In the genomic region with DNA sequence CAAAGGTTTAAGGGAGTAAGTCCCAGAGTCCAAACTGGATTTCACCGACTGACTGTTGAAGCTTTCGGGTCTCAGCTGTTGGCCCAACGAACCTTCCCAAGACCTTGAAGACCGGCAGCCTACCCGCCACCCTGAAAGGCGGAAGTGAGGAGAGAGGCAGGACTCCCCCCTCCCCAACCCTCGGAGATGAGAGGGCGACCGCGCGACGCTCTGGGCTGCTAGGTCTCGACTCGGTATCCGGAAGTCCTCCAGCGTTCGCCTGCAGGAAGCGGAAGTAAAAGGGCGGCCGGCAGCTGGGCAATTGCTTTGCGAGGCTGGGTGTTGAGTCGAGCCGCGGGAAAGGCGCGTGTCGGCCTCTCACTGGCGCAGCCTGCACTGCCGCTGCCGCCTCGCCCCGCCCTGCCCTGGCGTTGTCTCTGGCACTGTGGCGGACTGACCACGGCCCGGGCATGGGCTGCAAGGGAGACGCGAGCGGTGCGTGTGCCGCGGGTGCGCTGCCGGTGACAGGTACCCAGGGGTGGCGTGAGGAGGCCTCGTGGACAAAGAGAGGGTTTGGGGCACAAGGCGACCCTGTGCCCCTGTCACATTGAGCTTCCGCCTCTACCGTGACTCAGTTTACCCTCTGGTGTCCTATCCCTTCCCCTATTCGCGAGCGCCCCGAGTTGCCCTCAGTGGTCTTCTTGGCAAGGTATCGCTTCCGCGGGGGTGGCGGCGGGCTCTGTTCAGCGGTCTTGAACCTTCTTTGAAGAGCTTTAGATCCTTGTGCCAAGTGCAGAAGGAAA, we compare ENCODE assay signal across 1 cellular context.
TF ChIP-seq lines count a peak whose summit lies in the region.

A gene with protein sequence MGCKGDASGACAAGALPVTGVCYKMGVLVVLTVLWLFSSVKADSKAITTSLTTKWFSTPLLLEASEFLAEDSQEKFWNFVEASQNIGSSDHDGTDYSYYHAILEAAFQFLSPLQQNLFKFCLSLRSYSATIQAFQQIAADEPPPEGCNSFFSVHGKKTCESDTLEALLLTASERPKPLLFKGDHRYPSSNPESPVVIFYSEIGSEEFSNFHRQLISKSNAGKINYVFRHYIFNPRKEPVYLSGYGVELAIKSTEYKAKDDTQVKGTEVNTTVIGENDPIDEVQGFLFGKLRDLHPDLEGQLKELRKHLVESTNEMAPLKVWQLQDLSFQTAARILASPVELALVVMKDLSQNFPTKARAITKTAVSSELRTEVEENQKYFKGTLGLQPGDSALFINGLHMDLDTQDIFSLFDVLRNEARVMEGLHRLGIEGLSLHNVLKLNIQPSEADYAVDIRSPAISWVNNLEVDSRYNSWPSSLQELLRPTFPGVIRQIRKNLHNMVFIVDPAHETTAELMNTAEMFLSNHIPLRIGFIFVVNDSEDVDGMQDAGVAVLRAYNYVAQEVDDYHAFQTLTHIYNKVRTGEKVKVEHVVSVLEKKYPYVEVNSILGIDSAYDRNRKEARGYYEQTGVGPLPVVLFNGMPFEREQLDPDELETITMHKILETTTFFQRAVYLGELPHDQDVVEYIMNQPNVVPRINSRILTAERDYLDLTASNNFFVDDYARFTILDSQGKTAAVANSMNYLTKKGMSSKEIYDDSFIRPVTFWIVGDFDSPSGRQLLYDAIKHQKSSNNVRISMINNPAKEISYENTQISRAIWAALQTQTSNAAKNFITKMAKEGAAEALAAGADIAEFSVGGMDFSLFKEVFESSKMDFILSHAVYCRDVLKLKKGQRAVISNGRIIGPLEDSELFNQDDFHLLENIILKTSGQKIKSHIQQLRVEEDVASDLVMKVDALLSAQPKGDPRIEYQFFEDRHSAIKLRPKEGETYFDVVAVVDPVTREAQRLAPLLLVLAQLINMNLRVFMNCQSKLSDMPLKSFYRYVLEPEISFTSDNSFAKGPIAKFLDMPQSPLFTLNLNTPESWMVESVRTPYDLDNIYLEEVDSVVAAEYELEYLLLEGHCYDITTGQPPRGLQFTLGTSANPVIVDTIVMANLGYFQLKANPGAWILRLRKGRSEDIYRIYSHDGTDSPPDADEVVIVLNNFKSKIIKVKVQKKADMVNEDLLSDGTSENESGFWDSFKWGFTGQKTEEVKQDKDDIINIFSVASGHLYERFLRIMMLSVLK (N-terminal part only) (plus strand): TSS at position 292 of the 782 bp plus-strand sequence. CDS start 158 bp downstream, at position 450.

TF ChIP-seq in A549, 52 proteins besides CTCF, POLR2A, EP300 and RAD21 (continued from another document):
- TF ChIP-seq, protein P1, sequence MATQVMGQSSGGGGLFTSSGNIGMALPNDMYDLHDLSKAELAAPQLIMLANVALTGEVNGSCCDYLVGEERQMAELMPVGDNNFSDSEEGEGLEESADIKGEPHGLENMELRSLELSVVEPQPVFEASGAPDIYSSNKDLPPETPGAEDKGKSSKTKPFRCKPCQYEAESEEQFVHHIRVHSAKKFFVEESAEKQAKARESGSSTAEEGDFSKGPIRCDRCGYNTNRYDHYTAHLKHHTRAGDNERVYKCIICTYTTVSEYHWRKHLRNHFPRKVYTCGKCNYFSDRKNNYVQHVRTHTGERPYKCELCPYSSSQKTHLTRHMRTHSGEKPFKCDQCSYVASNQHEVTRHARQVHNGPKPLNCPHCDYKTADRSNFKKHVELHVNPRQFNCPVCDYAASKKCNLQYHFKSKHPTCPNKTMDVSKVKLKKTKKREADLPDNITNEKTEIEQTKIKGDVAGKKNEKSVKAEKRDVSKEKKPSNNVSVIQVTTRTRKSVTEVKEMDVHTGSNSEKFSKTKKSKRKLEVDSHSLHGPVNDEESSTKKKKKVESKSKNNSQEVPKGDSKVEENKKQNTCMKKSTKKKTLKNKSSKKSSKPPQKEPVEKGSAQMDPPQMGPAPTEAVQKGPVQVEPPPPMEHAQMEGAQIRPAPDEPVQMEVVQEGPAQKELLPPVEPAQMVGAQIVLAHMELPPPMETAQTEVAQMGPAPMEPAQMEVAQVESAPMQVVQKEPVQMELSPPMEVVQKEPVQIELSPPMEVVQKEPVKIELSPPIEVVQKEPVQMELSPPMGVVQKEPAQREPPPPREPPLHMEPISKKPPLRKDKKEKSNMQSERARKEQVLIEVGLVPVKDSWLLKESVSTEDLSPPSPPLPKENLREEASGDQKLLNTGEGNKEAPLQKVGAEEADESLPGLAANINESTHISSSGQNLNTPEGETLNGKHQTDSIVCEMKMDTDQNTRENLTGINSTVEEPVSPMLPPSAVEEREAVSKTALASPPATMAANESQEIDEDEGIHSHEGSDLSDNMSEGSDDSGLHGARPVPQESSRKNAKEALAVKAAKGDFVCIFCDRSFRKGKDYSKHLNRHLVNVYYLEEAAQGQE (IDR thresholded peaks at IDR 0.05): no peak
- TF ChIP-seq GATA3 (IDR thresholded peaks at IDR 0.05; ENCODE audit: borderline replicate concordance) (peak; percentile 19; the same call in 1 of the 2 replicates), TP53 (CRISPR knock-in tag; IDR thresholded peaks at IDR 0.05) (0 out of 2 replicates have a peak, but pooled peaks have one; percentile 55), PHF8 (IDR thresholded peaks at IDR 0.05; ENCODE audit: borderline replicate concordance, low read depth) (peak; percentile 43; the same call in 1 of the 2 replicates), JUN (IDR thresholded peaks at IDR 0.05) (peak; percentile 71 to 90; a peak in 4 of 5 replicates)
- TF ChIP-seq, protein P2, sequence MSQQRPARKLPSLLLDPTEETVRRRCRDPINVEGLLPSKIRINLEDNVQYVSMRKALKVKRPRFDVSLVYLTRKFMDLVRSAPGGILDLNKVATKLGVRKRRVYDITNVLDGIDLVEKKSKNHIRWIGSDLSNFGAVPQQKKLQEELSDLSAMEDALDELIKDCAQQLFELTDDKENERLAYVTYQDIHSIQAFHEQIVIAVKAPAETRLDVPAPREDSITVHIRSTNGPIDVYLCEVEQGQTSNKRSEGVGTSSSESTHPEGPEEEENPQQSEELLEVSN (IDR thresholded peaks at IDR 0.05; ENCODE audit: borderline replicate concordance, low read depth): peak; percentile 76; the same call in 1 of the 2 replicates
- TF ChIP-seq, protein P3, sequence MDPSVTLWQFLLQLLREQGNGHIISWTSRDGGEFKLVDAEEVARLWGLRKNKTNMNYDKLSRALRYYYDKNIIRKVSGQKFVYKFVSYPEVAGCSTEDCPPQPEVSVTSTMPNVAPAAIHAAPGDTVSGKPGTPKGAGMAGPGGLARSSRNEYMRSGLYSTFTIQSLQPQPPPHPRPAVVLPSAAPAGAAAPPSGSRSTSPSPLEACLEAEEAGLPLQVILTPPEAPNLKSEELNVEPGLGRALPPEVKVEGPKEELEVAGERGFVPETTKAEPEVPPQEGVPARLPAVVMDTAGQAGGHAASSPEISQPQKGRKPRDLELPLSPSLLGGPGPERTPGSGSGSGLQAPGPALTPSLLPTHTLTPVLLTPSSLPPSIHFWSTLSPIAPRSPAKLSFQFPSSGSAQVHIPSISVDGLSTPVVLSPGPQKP (IDR thresholded peaks at IDR 0.05; ENCODE audit: low read depth, low read length): 0 out of 2 replicates have a peak, but pooled peaks have one; percentile 48
